ENCODE assay signal across 1 cellular context in the genomic region with DNA sequence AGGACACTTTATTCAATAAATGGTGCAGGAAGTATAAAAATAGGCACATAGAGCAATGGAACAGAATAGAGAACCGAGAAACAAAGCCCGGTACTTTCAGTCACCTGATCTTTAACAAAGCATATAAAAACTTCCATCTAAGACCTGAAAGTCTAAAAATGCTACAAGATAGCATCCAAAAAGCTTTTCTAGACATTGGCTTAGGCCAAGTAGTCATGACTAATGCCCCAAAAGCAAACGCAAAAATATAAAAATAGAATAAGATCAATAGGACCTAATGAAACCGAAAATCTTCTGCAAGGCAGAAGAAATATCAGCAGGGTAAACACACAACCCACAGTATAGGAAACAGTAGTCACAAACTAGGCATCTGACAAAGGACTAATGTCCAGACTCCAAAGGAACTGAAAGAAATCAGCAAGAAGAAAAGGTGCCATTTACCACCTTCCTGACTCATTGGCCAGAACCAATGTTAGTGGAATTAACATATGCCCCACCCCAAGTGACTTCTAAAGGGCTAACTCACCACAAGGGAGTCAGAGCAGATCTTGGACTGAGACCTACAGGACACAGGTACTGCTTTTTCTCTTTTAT.
TF ChIP-seq lines count a peak whose summit lies in the region.

No MANE protein-coding gene starts in this region.

TF ChIP-seq in HepG2, 621 proteins besides CTCF, POLR2A, EP300 and RAD21 (continued from another document):
- TF ChIP-seq, protein P1, sequence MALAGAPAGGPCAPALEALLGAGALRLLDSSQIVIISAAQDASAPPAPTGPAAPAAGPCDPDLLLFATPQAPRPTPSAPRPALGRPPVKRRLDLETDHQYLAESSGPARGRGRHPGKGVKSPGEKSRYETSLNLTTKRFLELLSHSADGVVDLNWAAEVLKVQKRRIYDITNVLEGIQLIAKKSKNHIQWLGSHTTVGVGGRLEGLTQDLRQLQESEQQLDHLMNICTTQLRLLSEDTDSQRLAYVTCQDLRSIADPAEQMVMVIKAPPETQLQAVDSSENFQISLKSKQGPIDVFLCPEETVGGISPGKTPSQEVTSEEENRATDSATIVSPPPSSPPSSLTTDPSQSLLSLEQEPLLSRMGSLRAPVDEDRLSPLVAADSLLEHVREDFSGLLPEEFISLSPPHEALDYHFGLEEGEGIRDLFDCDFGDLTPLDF (CRISPR knock-in tag; IDR thresholded peaks at IDR 0.05): no peak
- TF ChIP-seq ZNF652 (CRISPR knock-in tag; IDR thresholded peaks at IDR 0.05; ENCODE audit: borderline replicate concordance, low read depth) (no peak), ZNF180 (CRISPR knock-in tag; IDR thresholded peaks at IDR 0.05; ENCODE audit: borderline replicate concordance, low read depth) (no peak), SRF (IDR thresholded peaks at IDR 0.05; ENCODE audit: low read depth, low read length) (no peak)
- TF ChIP-seq, protein P2, sequence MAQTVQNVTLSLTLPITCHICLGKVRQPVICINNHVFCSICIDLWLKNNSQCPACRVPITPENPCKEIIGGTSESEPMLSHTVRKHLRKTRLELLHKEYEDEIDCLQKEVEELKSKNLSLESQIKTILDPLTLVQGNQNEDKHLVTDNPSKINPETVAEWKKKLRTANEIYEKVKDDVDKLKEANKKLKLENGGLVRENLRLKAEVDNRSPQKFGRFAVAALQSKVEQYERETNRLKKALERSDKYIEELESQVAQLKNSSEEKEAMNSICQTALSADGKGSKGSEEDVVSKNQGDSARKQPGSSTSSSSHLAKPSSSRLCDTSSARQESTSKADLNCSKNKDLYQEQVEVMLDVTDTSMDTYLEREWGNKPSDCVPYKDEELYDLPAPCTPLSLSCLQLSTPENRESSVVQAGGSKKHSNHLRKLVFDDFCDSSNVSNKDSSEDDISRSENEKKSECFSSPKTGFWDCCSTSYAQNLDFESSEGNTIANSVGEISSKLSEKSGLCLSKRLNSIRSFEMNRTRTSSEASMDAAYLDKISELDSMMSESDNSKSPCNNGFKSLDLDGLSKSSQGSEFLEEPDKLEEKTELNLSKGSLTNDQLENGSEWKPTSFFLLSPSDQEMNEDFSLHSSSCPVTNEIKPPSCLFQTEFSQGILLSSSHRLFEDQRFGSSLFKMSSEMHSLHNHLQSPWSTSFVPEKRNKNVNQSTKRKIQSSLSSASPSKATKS (CRISPR knock-in tag; IDR thresholded peaks at IDR 0.05): no peak
